Comparison of ENCODE assay signal across 13 cellular contexts in the genomic region with DNA sequence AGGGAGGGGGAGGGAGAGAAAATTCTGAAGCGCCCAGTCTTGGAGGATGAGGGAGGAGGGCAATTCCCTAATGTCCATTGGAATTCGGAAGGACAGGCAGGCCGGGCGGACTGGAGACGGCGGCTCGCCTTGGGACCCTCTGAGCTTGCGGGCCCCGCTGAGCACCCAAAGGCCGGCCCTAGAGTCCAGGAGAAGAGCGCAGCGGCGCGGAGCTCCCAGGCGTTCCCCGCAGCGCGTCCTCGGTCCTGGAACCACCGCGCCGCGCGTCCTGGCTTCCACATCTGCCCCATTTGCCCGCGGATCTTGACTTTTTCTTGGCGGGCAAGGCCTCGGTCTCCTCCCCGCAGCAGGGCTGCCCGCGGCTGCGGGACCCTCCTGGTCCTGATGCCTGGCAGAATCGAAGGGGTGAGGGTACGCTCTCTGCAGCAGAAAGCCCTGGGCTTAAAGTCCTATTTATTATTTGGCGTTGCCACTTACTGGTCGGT. TPM values are rescaled to one million over a fixed set of nuclear protein-coding genes. Genes with fewer than 3 reads are reported as not detected.
DNase-seq lines count a peak whose midpoint lies in the region; ATAC-seq and TF ChIP-seq lines count a peak whose summit lies in the region.
"Had no signal": no experiment of that assay in that cellular context is flagged by ENCODE, and none has a peak within 500 bp of the region (broad histone marks: within the 10 kb centered on the region; RNA-seq: fewer than 3 reads in every experiment).

No MANE protein-coding gene starts in this region.

- peak overlapping the region; percentile 92 for H2AFZ ChIP-seq in ACC112 (ENCODE audit: low read length, unreplicated experiment)
- H2AFZ ChIP-seq in fibroblast of lung (ENCODE audit: low read length): peak overlapping the region; percentile 56
- no peak overlapping the region for H2AFZ ChIP-seq in neural progenitor cell (replicated peaks)

- peaks cover 2% of the 10 kb centered on the region for H3K4me1 Mint-ChIP-seq in neural progenitor cell

- H3K27ac ChIP-seq in ACC112 (ENCODE audit: low read depth, low read length) (peak overlapping the region; percentile 77), fibroblast of lung (ENCODE audit: insufficient read depth, low read length) (no peak overlapping the region), neural progenitor cell (no peak overlapping the region)

- H3K27me3 ChIP-seq in ACC112 (ENCODE audit: insufficient read depth, low read length) (no peaks in the 10 kb centered on the region), fibroblast of lung (ENCODE audit: control insufficient read depth, insufficient read depth, low read length) (no peaks in the 10 kb centered on the region), neural progenitor cell (peaks cover 86% of the 10 kb centered on the region)

- no peaks in the 10 kb centered on the region for H3K36me3 Mint-ChIP-seq in neural progenitor cell
- H3K36me3 Mint-ChIP-seq: CD8-positive, alpha-beta T cell had no signal

- H3K27ac Mint-ChIP-seq in neural progenitor cell: no peak overlapping the region
- H3K27ac Mint-ChIP-seq: activated naive CD8-positive, alpha-beta T cell; CD8-positive, alpha-beta T cell had no signal

- H3F3A ChIP-seq in neural progenitor cell (ENCODE audit: low read depth): no peaks in the 10 kb centered on the region

- peak overlapping the region; percentile 77 for H3K4me3 Mint-ChIP-seq in neural progenitor cell
- H3K4me3 Mint-ChIP-seq: activated naive CD8-positive, alpha-beta T cell; CD8-positive, alpha-beta T cell had no signal

- TF ChIP-seq CTCF in fibroblast of lung (conservative IDR thresholded peaks at IDR 0.05 in 1 of 2, IDR thresholded peaks at IDR 0.05 in 1 of 2; ENCODE audit: low read depth in 1 of 2, low read length in 2 of 2): no peak
- no peak for TF ChIP-seq CTCF in neural progenitor cell (IDR thresholded peaks at IDR 0.05)

- DNase-seq in NCI-H69 (lab: John Stamatoyannopoulos, UW): peak; percentile 39
- DNase-seq in fibroblast of lung (ENCODE audit: low read depth in 2 of 2): peak; percentile 24 to 48
- DNase-seq in neural progenitor cell (ENCODE audit: low spot score): peak; percentile 52
- no peak for DNase-seq in COR-L47 (lab: John Stamatoyannopoulos, UW)
- DNase-seq in globus pallidus (ENCODE audit: low spot score): no peak
- DNase-seq in activated CD8-positive, alpha-beta memory T cell treated with anti-CD3 and anti-CD28 coated beads for 24 hours: no peak
- DNase-seq: CD8-positive, alpha-beta T cell; kidney glomerular epithelial cell; NCI-H2029 treated with DMSO at 0.1 percent for 48 hours had no signal

- peaks cover 9% of the 10 kb centered on the region for H3K9me3 Mint-ChIP-seq in neural progenitor cell

- peaks cover 18% of the 10 kb centered on the region for H3K36me3 ChIP-seq in ACC112 (ENCODE audit: insufficient read depth, low read length)
- no peaks in the 10 kb centered on the region for H3K36me3 ChIP-seq in fibroblast of lung (ENCODE audit: control insufficient read depth, insufficient read depth, low read length)
- H3K36me3 ChIP-seq in neural progenitor cell: no peaks in the 10 kb centered on the region

- H3K27me3 Mint-ChIP-seq in neural progenitor cell (ENCODE audit: insufficient read depth, low read depth): peaks cover 51% of the 10 kb centered on the region

- H3K9ac ChIP-seq in fibroblast of lung (ENCODE audit: insufficient read depth, low read length) (peak overlapping the region; percentile 65), neural progenitor cell (no peak overlapping the region)

- H3K79me2 ChIP-seq in ACC112 (ENCODE audit: control insufficient read depth, insufficient read depth, low read length, unreplicated experiment): peaks cover 71% of the 10 kb centered on the region
- no peaks in the 10 kb centered on the region for H3K79me2 ChIP-seq in fibroblast of lung (ENCODE audit: control insufficient read depth, insufficient read depth, low read length)
- H3K79me2 ChIP-seq in neural progenitor cell (ENCODE audit: low read depth): no peaks in the 10 kb centered on the region

- ATAC-seq in HG02970 (IDR thresholded peaks at IDR 0.05; ENCODE audit: low FRiP score, unreplicated experiment): no peak
- ATAC-seq: CD8-positive, alpha-beta T cell had no signal

- H4K20me1 ChIP-seq in fibroblast of lung (ENCODE audit: control insufficient read depth, extremely low read depth, insufficient read depth, low read length) (no peaks in the 10 kb centered on the region), neural progenitor cell (ENCODE audit: low read depth) (no peaks in the 10 kb centered on the region)

- H3K9me3 ChIP-seq in fibroblast of lung (ENCODE audit: control insufficient read depth, insufficient read depth, low read depth, low read length) (peaks cover 2% of the 10 kb centered on the region), neural progenitor cell (ENCODE audit: low read depth) (no peaks in the 10 kb centered on the region)

- peak overlapping the region; percentile 98 for H3K4me3 ChIP-seq in ACC112 (ENCODE audit: low read depth, low read length)
- peak overlapping the region; percentile 64 to 78 (median 66) for H3K4me3 ChIP-seq in fibroblast of lung (replicated peaks in 1 of 4; ENCODE audit: control extremely low read depth in 1 of 4, insufficient read depth in 1 of 4, low read depth in 3 of 4, low read length in 4 of 4)
- H3K4me3 ChIP-seq in neural progenitor cell: peak overlapping the region; percentile 51

- peak overlapping the region; percentile 76 for H3K4me2 ChIP-seq in fibroblast of lung (ENCODE audit: extremely low read depth, insufficient read depth, low read length)
- H3K4me2 ChIP-seq in neural progenitor cell: peak overlapping the region; percentile 82

- H3K4me1 ChIP-seq in ACC112 (ENCODE audit: control insufficient read depth, insufficient read depth, low read length, unreplicated experiment) (peaks cover 63% of the 10 kb centered on the region), fibroblast of lung (ENCODE audit: control insufficient read depth, extremely low read depth, insufficient read depth, low read length) (peaks cover 7% of the 10 kb centered on the region), neural progenitor cell (peaks cover 8% of the 10 kb centered on the region)

RNA-seq across cellular contexts. Expression of gene MLPH, which starts 0.7 kb away (rescaled TPM):
- total RNA-seq in fibroblast of lung (8.2 and 10.7 TPM in 2 replicates), neural progenitor cell (ENCODE audit: low replicate concordance) (not detected in 2 replicates)
- 3.1 and 4.8 TPM in 2 replicates for polyA plus RNA-seq in fibroblast of lung
- polyA plus RNA-seq in fibroblast of lung (2012): 4.1 and 6.9 TPM in 2 replicates
- 9.2 and 34.0 TPM in 2 replicates for polyA minus RNA-seq in fibroblast of lung (ENCODE audit: low replicate concordance)
- total RNA-seq: CD8-positive, alpha-beta T cell; T-helper 2 cell treated with Interferon-gamma antibody and Interleukin-4, amounts not matched to agents 100 ng/mL and 5 ng/mL, for 36 hours had no signal

Comparison
In these comparisons a context has a peak if more than half of its experiments do, and no peak if none do; other contexts are left out.
1. DNase-seq: peak in NCI-H69 (single experiment), fibroblast of lung (2 of 2) and neural progenitor cell (single experiment); none in COR-L47 (single experiment), globus pallidus (single experiment) and activated CD8-positive, alpha-beta memory T cell treated with anti-CD3 and anti-CD28 coated beads for 24 hours (single experiment).
2. Peak in every context shown above with its lines, with median percentiles within 50 percentile points of each other: H3K4me3 ChIP-seq.